In genomic region chr15:65994832-65995231, GRCh38 we compare ENCODE assay signal across 24 cellular contexts.
"Had no signal": no experiment of that assay in that cellular context is flagged by ENCODE, and none has a peak within 500 bp of the region (broad histone marks: within the 10 kb centered on the region; RNA-seq: fewer than 3 reads in every experiment).

No MANE protein-coding gene starts in this region.

- H3K4me2 ChIP-seq: neural progenitor cell had no signal

- H3K4me1 ChIP-seq: left lung, lower lobe of right lung, neural progenitor cell, right atrium auricular region, right lobe of liver, spleen, suprapubic skin, tibial artery, upper lobe of right lung had no signal

- H3K9ac ChIP-seq: neural progenitor cell had no signal

- H3K27me3 ChIP-seq: neural progenitor cell, ovary, right atrium auricular region had no signal

- H3K9me3 ChIP-seq: left lung, lower lobe of right lung, ovary, right atrium auricular region, right lobe of liver, spleen, suprapubic skin, thoracic aorta, tibial artery, upper lobe of right lung had no signal

- H2AFZ ChIP-seq: neural progenitor cell had no signal

- H3K36me3 ChIP-seq: left lung, lower lobe of right lung, neural progenitor cell, ovary, right atrium auricular region, right lobe of liver, spleen, suprapubic skin, thoracic aorta, tibial artery, upper lobe of right lung had no signal

- H3K27ac ChIP-seq: left lung, lower lobe of right lung, neural progenitor cell, ovary, right atrium auricular region, right lobe of liver, skin epidermis, spleen, suprapubic skin, thoracic aorta, tibial artery, upper lobe of right lung had no signal

- DNase-seq: hypothalamus; immature natural killer cell; kidney; left colon; left lung; lower lobe of right lung; mammary epithelial cell; mesenchymal stem cell; naive thymus-derived CD8-positive, alpha-beta T cell; ovary; right lobe of liver; spleen; stimulated activated CD4-positive, alpha-beta T cell treated with anti-CD3 and anti-CD28 coated beads, Interleukin-4, amount 100 ng/mL, for 24 hours; stimulated activated naive CD4-positive, alpha-beta T cell; tibial artery; trophoblast cell; upper lobe of right lung had no signal

- H3K4me3 ChIP-seq: left lung, lower lobe of right lung, neural progenitor cell, ovary, right atrium auricular region, right lobe of liver, skin epidermis, spleen, suprapubic skin, thoracic aorta, tibial artery, upper lobe of right lung had no signal

- FAIRE-seq: islet of Langerhans, kidney, urothelium cell line had no signal
